ENCODE assay signal across 21 cellular contexts in genomic region chr2:189131986-189132385, GRCh38.
"Had no signal": no experiment of that assay in that cellular context is flagged by ENCODE, and none has a peak within 500 bp of the region (broad histone marks: within the 10 kb centered on the region; RNA-seq: fewer than 3 reads in every experiment).

No MANE protein-coding gene starts in this region.

- H3K36me3 Mint-ChIP-seq: naive B cell had no signal

- H3K27me3 ChIP-seq: cardiac muscle cell, foreskin keratinocyte, sigmoid colon, upper lobe of left lung had no signal

- H3K4me3 Mint-ChIP-seq: activated naive CD8-positive, alpha-beta T cell treated with anti-CD3 and anti-CD28 coated beads for 36 hours; naive B cell; neural crest cell had no signal

- DNase-seq: activated CD4-positive, alpha-beta T cell treated with anti-CD3 and anti-CD28 coated beads for 1 hour; activated CD8-positive, alpha-beta memory T cell treated with anti-CD3 and anti-CD28 coated beads, Interleukin-2, amount 50 U/mL, for 48 hours; activated naive CD4-positive, alpha-beta T cell treated with Interleukin-2 at 50 U/mL for 16 hours; activated naive CD8-positive, alpha-beta T cell treated with anti-CD3 and anti-CD28 coated beads for 36 hours; activated T-cell treated with anti-CD3 and anti-CD28 coated beads, Interleukin-2, amount 50 U/mL, for 48 hours; foreskin keratinocyte; lower lobe of right lung; mesendoderm; naive B cell; retina; sigmoid colon; stimulated activated CD4-positive, alpha-beta T cell treated with anti-CD3 and anti-CD28 coated beads, Interleukin-12 subunit alpha, Interleukin-12 subunit beta, amount 100 ng/mL, for 4 hours; stimulated activated CD4-positive, alpha-beta T cell treated with anti-CD3 and anti-CD28 coated beads, Interleukin-4, amount 100 ng/mL, for 4 hours; stimulated activated naive CD8-positive, alpha-beta T cell treated with anti-CD3 and anti-CD28 coated beads, Interleukin-15, Interleukin-2, amounts not matched to agents 100 U/mL and 50 U/mL, for 24 hours; T-helper 1 cell; upper lobe of left lung; WERI-Rb-1 had no signal

- H3K4me1 Mint-ChIP-seq: activated naive CD8-positive, alpha-beta T cell treated with anti-CD3 and anti-CD28 coated beads for 36 hours; naive B cell had no signal

- H3K27ac ChIP-seq: cardiac muscle cell, foreskin keratinocyte, lower lobe of right lung, sigmoid colon, upper lobe of left lung, WERI-Rb-1 had no signal

- H3K9me3 ChIP-seq: lower lobe of right lung, sigmoid colon, upper lobe of left lung had no signal

- H3K27ac Mint-ChIP-seq: activated naive CD8-positive, alpha-beta T cell treated with anti-CD3 and anti-CD28 coated beads for 36 hours; naive B cell; progenitor cell of endocrine pancreas had no signal

- H3K27me3 Mint-ChIP-seq: progenitor cell of endocrine pancreas had no signal

- H3K4me3 ChIP-seq: cardiac muscle cell, lower lobe of right lung, sigmoid colon, upper lobe of left lung had no signal

- H3K36me3 ChIP-seq: cardiac muscle cell, lower lobe of right lung, sigmoid colon, upper lobe of left lung, WERI-Rb-1 had no signal

- H3K4me1 ChIP-seq: foreskin keratinocyte, lower lobe of right lung, upper lobe of left lung had no signal

- H3K9me3 Mint-ChIP-seq: activated naive CD8-positive, alpha-beta T cell treated with anti-CD3 and anti-CD28 coated beads for 36 hours; neural crest cell had no signal

- ATAC-seq: foreskin keratinocyte; left lobe of liver; lower lobe of right lung; stimulated activated naive CD8-positive, alpha-beta T cell treated with anti-CD3 and anti-CD28 coated beads, Interleukin-15, Interleukin-2, amounts not matched to agents 100 U/mL and 50 U/mL, for 24 hours had no signal
